26 cellular contexts compared by ENCODE assay signal in the genomic region with DNA sequence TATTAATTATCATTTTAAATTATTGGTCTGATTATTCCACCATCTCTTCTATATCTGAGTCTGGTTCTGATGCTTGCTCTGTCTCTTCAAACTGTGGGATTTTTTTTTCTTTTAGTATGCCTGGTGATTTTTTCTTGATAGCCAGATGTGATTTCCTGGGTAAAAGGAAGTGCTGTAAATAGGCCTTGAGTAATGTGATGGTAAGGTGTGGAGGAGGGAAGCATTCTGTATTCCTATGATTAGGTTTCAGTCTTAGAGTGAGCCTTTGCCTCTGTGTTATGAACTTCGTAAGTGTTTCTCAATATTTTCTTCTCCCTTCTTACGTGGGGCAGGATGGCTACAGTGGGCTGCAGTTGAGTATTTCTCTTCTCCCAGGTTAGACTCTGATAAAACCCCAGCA.
"Had no signal": no experiment of that assay in that cellular context is flagged by ENCODE, and none has a peak within 500 bp of the region (broad histone marks: within the 10 kb centered on the region; RNA-seq: fewer than 3 reads in every experiment).

No MANE protein-coding gene starts in this region.

- H3K27me3 ChIP-seq: brain microvascular endothelial cell, hepatocyte, upper lobe of left lung had no signal

- H3K27ac ChIP-seq: brain microvascular endothelial cell, hepatocyte, upper lobe of left lung had no signal

- H3K9me3 ChIP-seq: upper lobe of left lung had no signal

- H3K4me1 ChIP-seq: upper lobe of left lung had no signal

- H2AFZ ChIP-seq: hepatocyte had no signal

- H3K4me3 ChIP-seq: hepatocyte, lung, upper lobe of left lung had no signal

- H3K4me3 Mint-ChIP-seq: activated CD4-positive, alpha-beta memory T cell treated with anti-CD3 and anti-CD28 coated beads, Interleukin-2, amount 10 ng/mL, durations not matched to agents 7 days and 5 days; activated naive CD4-positive, alpha-beta T cell treated with anti-CD3 and anti-CD28 coated beads for 36 hours; activated naive CD8-positive, alpha-beta T cell treated with anti-CD3 and anti-CD28 coated beads, Interleukin-2, amount 50 U/mL, for 24 hours; activated T-cell treated with anti-CD3 and anti-CD28 coated beads, Interleukin-2, amount 50 U/mL, for 72 hours; immature natural killer cell; neural crest cell; T-cell; T-helper 2 cell treated with Interferon-gamma antibody and Interleukin-4, amounts not matched to agents 5 μg/mL and 100 μg/mL, for 36 hours had no signal

- H3K4me1 Mint-ChIP-seq: activated naive CD8-positive, alpha-beta T cell treated with anti-CD3 and anti-CD28 coated beads, Interleukin-2, amount 50 U/mL, for 24 hours; neural crest cell had no signal

- H3K79me2 ChIP-seq: hepatocyte had no signal

- FAIRE-seq: TTC549 had no signal

- H3K27ac Mint-ChIP-seq: activated CD4-positive, alpha-beta memory T cell treated with anti-CD3 and anti-CD28 coated beads, Interleukin-2, amount 10 ng/mL, durations not matched to agents 7 days and 5 days; activated naive CD4-positive, alpha-beta T cell treated with anti-CD3 and anti-CD28 coated beads for 36 hours; activated naive CD8-positive, alpha-beta T cell treated with anti-CD3 and anti-CD28 coated beads, Interleukin-2, amount 50 U/mL, for 24 hours; activated T-cell treated with anti-CD3 and anti-CD28 coated beads, Interleukin-2, amount 50 U/mL, for 72 hours; naive B cell; T-cell had no signal

- DNase-seq: activated CD4-positive, alpha-beta memory T cell treated with anti-CD3 and anti-CD28 coated beads, Interleukin-2, amount 10 ng/mL, durations not matched to agents 7 days and 5 days; activated CD4-positive, alpha-beta T cell treated with anti-CD3 and anti-CD28 coated beads for 4 hours; activated CD4-positive, CD25-positive, alpha-beta regulatory T cell; activated effector memory CD4-positive, alpha-beta T cell treated with Interleukin-2 at 50 U/mL for 16 hours; activated naive CD4-positive, alpha-beta T cell treated with anti-CD3 and anti-CD28 coated beads for 36 hours; activated naive CD8-positive, alpha-beta T cell treated with anti-CD3 and anti-CD28 coated beads, Interleukin-2, amount 50 U/mL, for 24 hours; activated T-cell treated with anti-CD3 and anti-CD28 coated beads, Interleukin-2, amount 50 U/mL, for 72 hours; aorta; brain microvascular endothelial cell; caudate nucleus; dermis blood vessel endothelial cell; effector CD8-positive, alpha-beta T cell; foreskin melanocyte; glutamatergic neuron; immature natural killer cell; naive B cell; retina; stimulated activated CD4-positive, alpha-beta T cell treated with anti-CD3 and anti-CD28 coated beads, Interleukin-4, amount 100 ng/mL, for 1 hour; stimulated activated naive CD4-positive, alpha-beta T cell; T-cell; upper lobe of left lung had no signal

- H3K36me3 ChIP-seq: brain microvascular endothelial cell, upper lobe of left lung had no signal

- H3K4me2 ChIP-seq: hepatocyte had no signal

- H3K27me3 Mint-ChIP-seq: activated CD4-positive, alpha-beta memory T cell treated with anti-CD3 and anti-CD28 coated beads, Interleukin-2, amount 10 ng/mL, durations not matched to agents 7 days and 5 days; activated naive CD8-positive, alpha-beta T cell treated with anti-CD3 and anti-CD28 coated beads, Interleukin-2, amount 50 U/mL, for 24 hours; naive B cell; T-cell had no signal
